18 cellular contexts compared by ENCODE assay signal in the genomic region with DNA sequence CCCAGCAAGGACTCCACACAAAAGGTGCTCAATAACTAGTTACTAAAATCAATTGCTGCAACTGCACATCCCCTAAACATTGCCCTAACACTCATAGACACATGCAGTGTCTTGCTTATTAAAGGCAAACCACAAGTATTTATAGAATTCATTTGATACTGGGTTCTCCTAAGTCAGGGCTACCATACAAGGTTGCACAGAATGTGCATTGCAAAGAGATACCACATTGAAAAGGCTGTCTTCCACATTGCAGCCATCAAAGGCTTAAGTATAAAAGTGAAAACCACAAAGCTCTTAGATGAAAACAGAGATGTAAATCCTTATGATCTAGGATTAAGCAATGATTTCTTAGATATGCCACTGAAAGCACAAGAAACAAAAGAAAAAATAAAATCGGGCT. TPM values are rescaled to one million over a fixed set of nuclear protein-coding genes. Genes with fewer than 3 reads are reported as not detected.
DNase-seq lines count a peak whose midpoint lies in the region; ATAC-seq lines count a peak whose summit lies in the region.
"Had no signal": no experiment of that assay in that cellular context is flagged by ENCODE, and none has a peak within 500 bp of the region (broad histone marks: within the 10 kb centered on the region; RNA-seq: fewer than 3 reads in every experiment).

No MANE protein-coding gene starts in this region.

- H3K4me1 Mint-ChIP-seq in activated CD4-positive, alpha-beta T cell treated with anti-CD3 and anti-CD28 coated beads, Interleukin-2, amount 10 ng/mL, durations not matched to agents 7 days and 5 days, result peaks cover 18% of the 10 kb centered on the region
- peaks cover 21% of the 10 kb centered on the region for H3K4me1 Mint-ChIP-seq in activated naive CD8-positive, alpha-beta T cell treated with anti-CD3 and anti-CD28 coated beads, Interleukin-2, amount 50 U/mL, for 24 hours
- no peaks in the 10 kb centered on the region for H3K4me1 Mint-ChIP-seq in stimulated activated effector memory CD8-positive, alpha-beta T cell treated with anti-CD3 and anti-CD28 coated beads, Interleukin-12 subunit alpha, Interleukin-12 subunit beta, amount 100 ng/mL, for 72 hours

- DNase-seq in activated CD4-positive, alpha-beta T cell treated with anti-CD3 and anti-CD28 coated beads, Interleukin-2, amount 10 ng/mL, durations not matched to agents 7 days and 5 days, result peak; percentile 42
- no peak for DNase-seq in activated CD4-positive, alpha-beta T cell treated with anti-CD3 and anti-CD28 coated beads, Interleukin-2, amount 50 U/mL, for 4 hours
- peak; percentile 6 for DNase-seq in LHCN-M2 (ENCODE audit: low read depth)
- DNase-seq in activated naive CD8-positive, alpha-beta T cell treated with anti-CD3 and anti-CD28 coated beads, Interleukin-2, amount 50 U/mL, for 24 hours, result no peak
- peak; percentile 28 for DNase-seq in renal cortical epithelial cell (ENCODE audit: low read depth)
- no peak for DNase-seq in kidney tubule cell (ENCODE audit: low spot score)
- no peak for DNase-seq in stimulated activated effector memory CD8-positive, alpha-beta T cell treated with anti-CD3 and anti-CD28 coated beads, Interleukin-12 subunit alpha, Interleukin-12 subunit beta, amount 100 ng/mL, for 72 hours (ENCODE audit: low spot score in 2 of 2)
- DNase-seq in NCI-H345 (lab: John Stamatoyannopoulos, UW), result no peak
- DNase-seq: activated CD4-positive, alpha-beta memory T cell treated with anti-CD3 and anti-CD28 coated beads for 36 hours; activated effector memory CD4-positive, alpha-beta T cell treated with Interleukin-2 at 50 U/mL for 16 hours; Caco-2; effector CD8-positive, alpha-beta T cell; left ventricle myocardium inferior; MG63; T1000 had no signal

- CTCF ChIA-PET in activated CD4-positive, alpha-beta T cell treated with anti-CD3 and anti-CD28 coated beads, Interleukin-2, amount 10 ng/mL, durations not matched to agents 7 days and 5 days (lab: Charles Lee), result no interaction called here

- peak overlapping the region; percentile 3 for H3K4me3 Mint-ChIP-seq in activated CD4-positive, alpha-beta T cell treated with anti-CD3 and anti-CD28 coated beads, Interleukin-2, amount 10 ng/mL, durations not matched to agents 7 days and 5 days
- H3K4me3 Mint-ChIP-seq in activated naive CD8-positive, alpha-beta T cell treated with anti-CD3 and anti-CD28 coated beads, Interleukin-2, amount 50 U/mL, for 24 hours, result no peak overlapping the region
- no peak overlapping the region for H3K4me3 Mint-ChIP-seq in stimulated activated effector memory CD8-positive, alpha-beta T cell treated with anti-CD3 and anti-CD28 coated beads, Interleukin-12 subunit alpha, Interleukin-12 subunit beta, amount 100 ng/mL, for 72 hours
- H3K4me3 Mint-ChIP-seq: activated CD4-positive, alpha-beta memory T cell treated with anti-CD3 and anti-CD28 coated beads for 36 hours; natural killer cell treated with Interleukin-12 subunit alpha and Interleukin-12 subunit beta and Interleukin-15 and Interleukin-18, amount 100 ng/mL, for 72 hours had no signal

- peak; percentile 45 for ATAC-seq in activated naive CD8-positive, alpha-beta T cell treated with anti-CD3 and anti-CD28 coated beads, Interleukin-2, amount 50 U/mL, for 24 hours
- ATAC-seq in stimulated activated effector memory CD8-positive, alpha-beta T cell treated with anti-CD3 and anti-CD28 coated beads, Interleukin-12 subunit alpha, Interleukin-12 subunit beta, amount 100 ng/mL, for 72 hours, result no peak
- ATAC-seq: A549; natural killer cell treated with Interleukin-12 subunit alpha and Interleukin-12 subunit beta and Interleukin-15 and Interleukin-18, amount 100 ng/mL, for 72 hours had no signal

- no peaks in the 10 kb centered on the region for H3K9me3 Mint-ChIP-seq in activated CD4-positive, alpha-beta T cell treated with anti-CD3 and anti-CD28 coated beads, Interleukin-2, amount 10 ng/mL, durations not matched to agents 7 days and 5 days
- no peaks in the 10 kb centered on the region for H3K9me3 Mint-ChIP-seq in activated naive CD8-positive, alpha-beta T cell treated with anti-CD3 and anti-CD28 coated beads, Interleukin-2, amount 50 U/mL, for 24 hours
- H3K9me3 Mint-ChIP-seq in stimulated activated effector memory CD8-positive, alpha-beta T cell treated with anti-CD3 and anti-CD28 coated beads, Interleukin-12 subunit alpha, Interleukin-12 subunit beta, amount 100 ng/mL, for 72 hours, result no peaks in the 10 kb centered on the region
- H3K9me3 Mint-ChIP-seq: activated CD4-positive, alpha-beta memory T cell treated with anti-CD3 and anti-CD28 coated beads for 36 hours; natural killer cell treated with Interleukin-12 subunit alpha and Interleukin-12 subunit beta and Interleukin-15 and Interleukin-18, amount 100 ng/mL, for 72 hours had no signal

- H3K27ac Mint-ChIP-seq in activated CD4-positive, alpha-beta T cell treated with anti-CD3 and anti-CD28 coated beads, Interleukin-2, amount 10 ng/mL, durations not matched to agents 7 days and 5 days, result no peak overlapping the region
- H3K27ac Mint-ChIP-seq in activated naive CD8-positive, alpha-beta T cell treated with anti-CD3 and anti-CD28 coated beads, Interleukin-2, amount 50 U/mL, for 24 hours, result no peak overlapping the region
- H3K27ac Mint-ChIP-seq in stimulated activated effector memory CD8-positive, alpha-beta T cell treated with anti-CD3 and anti-CD28 coated beads, Interleukin-12 subunit alpha, Interleukin-12 subunit beta, amount 100 ng/mL, for 72 hours, result no peak overlapping the region
- H3K27ac Mint-ChIP-seq: activated CD4-positive, alpha-beta memory T cell treated with anti-CD3 and anti-CD28 coated beads for 36 hours; natural killer cell treated with Interleukin-12 subunit alpha and Interleukin-12 subunit beta and Interleukin-15 and Interleukin-18, amount 100 ng/mL, for 72 hours had no signal

- H3K27me3 Mint-ChIP-seq in activated CD4-positive, alpha-beta T cell treated with anti-CD3 and anti-CD28 coated beads, Interleukin-2, amount 10 ng/mL, durations not matched to agents 7 days and 5 days, result peaks cover 66% of the 10 kb centered on the region
- H3K27me3 Mint-ChIP-seq in activated naive CD8-positive, alpha-beta T cell treated with anti-CD3 and anti-CD28 coated beads, Interleukin-2, amount 50 U/mL, for 24 hours, result peaks cover 42% of the 10 kb centered on the region

- POLR2A ChIA-PET in activated CD4-positive, alpha-beta T cell treated with anti-CD3 and anti-CD28 coated beads, Interleukin-2, amount 10 ng/mL, durations not matched to agents 7 days and 5 days (lab: Charles Lee), result no interaction called here

- H3K36me3 Mint-ChIP-seq in activated CD4-positive, alpha-beta T cell treated with anti-CD3 and anti-CD28 coated beads, Interleukin-2, amount 10 ng/mL, durations not matched to agents 7 days and 5 days (ENCODE audit: low read depth), result no peaks in the 10 kb centered on the region
- no peaks in the 10 kb centered on the region for H3K36me3 Mint-ChIP-seq in activated naive CD8-positive, alpha-beta T cell treated with anti-CD3 and anti-CD28 coated beads, Interleukin-2, amount 50 U/mL, for 24 hours (ENCODE audit: low read depth)
- no peaks in the 10 kb centered on the region for H3K36me3 Mint-ChIP-seq in stimulated activated effector memory CD8-positive, alpha-beta T cell treated with anti-CD3 and anti-CD28 coated beads, Interleukin-12 subunit alpha, Interleukin-12 subunit beta, amount 100 ng/mL, for 72 hours
- H3K36me3 Mint-ChIP-seq: activated CD4-positive, alpha-beta memory T cell treated with anti-CD3 and anti-CD28 coated beads for 36 hours; natural killer cell treated with Interleukin-12 subunit alpha and Interleukin-12 subunit beta and Interleukin-15 and Interleukin-18, amount 100 ng/mL, for 72 hours had no signal

RNA-seq across cellular contexts. Expression of a gene that starts 33.6 kb away (rescaled TPM):
- not detected for total RNA-seq in activated CD4-positive, alpha-beta T cell treated with anti-CD3 and anti-CD28 coated beads, Interleukin-2, amount 10 ng/mL, durations not matched to agents 7 days and 5 days
- total RNA-seq in LHCN-M2 (2014; rRNA removed), result not detected in 2 replicates
- polyA plus RNA-seq in LHCN-M2 (2012), result not detected
- not detected in 2 replicates for total RNA-seq in renal cortical epithelial cell
- total RNA-seq: activated CD4-positive, alpha-beta memory T cell treated with anti-CD3 and anti-CD28 coated beads for 36 hours; bronchial epithelial cell; Caco-2; left ventricle myocardium inferior; natural killer cell treated with Interleukin-12 subunit alpha and Interleukin-12 subunit beta and Interleukin-15 and Interleukin-18, amount 100 ng/mL, for 72 hours had no signal
- polyA plus RNA-seq: A549 had no signal

Comparison
In these comparisons a context has a peak if more than half of its experiments do, and no peak if none do; other contexts are left out.
1. DNase-seq: peak in activated CD4-positive, alpha-beta T cell treated with anti-CD3 and anti-CD28 coated beads, Interleukin-2, amount 10 ng/mL, durations not matched to agents 7 days and 5 days (single experiment), LHCN-M2 (single experiment) and renal cortical epithelial cell (single experiment); none in activated CD4-positive, alpha-beta T cell treated with anti-CD3 and anti-CD28 coated beads, Interleukin-2, amount 50 U/mL, for 4 hours (0 of 2), activated naive CD8-positive, alpha-beta T cell treated with anti-CD3 and anti-CD28 coated beads, Interleukin-2, amount 50 U/mL, for 24 hours (single experiment), kidney tubule cell (single experiment), stimulated activated effector memory CD8-positive, alpha-beta T cell treated with anti-CD3 and anti-CD28 coated beads, Interleukin-12 subunit alpha, Interleukin-12 subunit beta, amount 100 ng/mL, for 72 hours (0 of 2) and NCI-H345 (single experiment).